ENCODE assay signal across 23 cellular contexts in genomic region chr3:88041005-88041404, GRCh38.
"Had no signal": no experiment of that assay in that cellular context is flagged by ENCODE, and none has a peak within 500 bp of the region (broad histone marks: within the 10 kb centered on the region; RNA-seq: fewer than 3 reads in every experiment).

No MANE protein-coding gene starts in this region.

- ATAC-seq: effector memory CD8-positive, alpha-beta T cell; gastroesophageal sphincter; left colon; left ventricle myocardium superior; psoas muscle; sciatic nerve; stimulated activated naive B cell treated with anti-CD40 and anti-IgM and Interleukin-4, amounts not matched to agents 10 μg/mL and 1 μg/mL and 100 μg/mL, for 72 hours; stimulated activated naive CD8-positive, alpha-beta T cell treated with anti-CD3 and anti-CD28 coated beads, Interleukin-15, amount 100 ng/mL, for 72 hours had no signal

- H3K27me3 ChIP-seq: esophagus squamous epithelium, gastroesophageal sphincter, spleen, transverse colon had no signal

- DNase-seq: effector memory CD8-positive, alpha-beta T cell; esophagus squamous epithelium; glutamatergic neuron; left colon; left ventricle myocardium superior; mesenchymal stem cell; naive B cell; psoas muscle; retina; spleen; stimulated activated CD4-positive, alpha-beta T cell treated with anti-CD3 and anti-CD28 coated beads, Interleukin-15, amount 100 ng/mL, for 24 hours; stimulated activated CD4-positive, alpha-beta T cell treated with anti-CD3 and anti-CD28 coated beads, Interleukin-1b, Interleukin-23, amount 100 ng/mL, for 48 hours; stimulated activated CD4-positive, alpha-beta T cell treated with anti-CD3 and anti-CD28 coated beads, Interleukin-4, amount 100 ng/mL, for 4 hours; stimulated activated naive B cell treated with anti-CD40 and anti-IgM and Interleukin-4, amounts not matched to agents 10 μg/mL and 1 μg/mL and 100 μg/mL, for 72 hours; stimulated activated naive CD8-positive, alpha-beta T cell treated with anti-CD3 and anti-CD28 coated beads, Interleukin-15, amount 100 ng/mL, for 72 hours; transverse colon had no signal

- H3K4me1 Mint-ChIP-seq: naive B cell had no signal

- H3K36me3 ChIP-seq: esophagus squamous epithelium, gastroesophageal sphincter, spleen, thoracic aorta, transverse colon had no signal

- H3K27ac Mint-ChIP-seq: dendritic cell treated with granulocyte-macrophage colony-stimulating factor and Interleukin-4, amounts not matched to agents 40 ng/mL and 50 ng/mL, for 4 days; effector memory CD8-positive, alpha-beta T cell; nephron; stimulated activated naive B cell treated with anti-CD40 and anti-IgM and Interleukin-4, amounts not matched to agents 10 μg/mL and 1 μg/mL and 100 μg/mL, for 72 hours; stimulated activated naive CD8-positive, alpha-beta T cell treated with anti-CD3 and anti-CD28 coated beads, Interleukin-15, amount 100 ng/mL, for 72 hours had no signal

- H3K27ac ChIP-seq: esophagus squamous epithelium, gastroesophageal sphincter, psoas muscle, spleen, thoracic aorta, transverse colon had no signal

- FAIRE-seq: colon had no signal

- H3K9me3 ChIP-seq: esophagus squamous epithelium, gastroesophageal sphincter, psoas muscle, thoracic aorta, transverse colon had no signal

- H3K36me3 Mint-ChIP-seq: naive B cell; stimulated activated naive B cell treated with anti-CD40 and anti-IgM and Interleukin-4, amounts not matched to agents 10 μg/mL and 1 μg/mL and 100 μg/mL, for 72 hours had no signal

- H3K4me3 ChIP-seq: esophagus squamous epithelium, gastroesophageal sphincter, lung, psoas muscle, spleen, thoracic aorta, transverse colon had no signal

- H3K9me3 Mint-ChIP-seq: dendritic cell treated with granulocyte-macrophage colony-stimulating factor and Interleukin-4, amounts not matched to agents 40 ng/mL and 50 ng/mL, for 4 days; effector memory CD8-positive, alpha-beta T cell; naive B cell; stimulated activated naive B cell treated with anti-CD40 and anti-IgM and Interleukin-4, amounts not matched to agents 10 μg/mL and 1 μg/mL and 100 μg/mL, for 72 hours; stimulated activated naive CD8-positive, alpha-beta T cell treated with anti-CD3 and anti-CD28 coated beads, Interleukin-15, amount 100 ng/mL, for 72 hours had no signal

- H3K4me1 ChIP-seq: esophagus squamous epithelium, gastroesophageal sphincter, psoas muscle, transverse colon had no signal

- H3K4me3 Mint-ChIP-seq: dendritic cell treated with granulocyte-macrophage colony-stimulating factor and Interleukin-4, amounts not matched to agents 40 ng/mL and 50 ng/mL, for 4 days; effector memory CD8-positive, alpha-beta T cell; naive B cell; nephron; stimulated activated naive B cell treated with anti-CD40 and anti-IgM and Interleukin-4, amounts not matched to agents 10 μg/mL and 1 μg/mL and 100 μg/mL, for 72 hours; stimulated activated naive CD8-positive, alpha-beta T cell treated with anti-CD3 and anti-CD28 coated beads, Interleukin-15, amount 100 ng/mL, for 72 hours had no signal

- H3K27me3 Mint-ChIP-seq: dendritic cell treated with granulocyte-macrophage colony-stimulating factor and Interleukin-4, amounts not matched to agents 40 ng/mL and 50 ng/mL, for 4 days had no signal
